In the genomic region with DNA sequence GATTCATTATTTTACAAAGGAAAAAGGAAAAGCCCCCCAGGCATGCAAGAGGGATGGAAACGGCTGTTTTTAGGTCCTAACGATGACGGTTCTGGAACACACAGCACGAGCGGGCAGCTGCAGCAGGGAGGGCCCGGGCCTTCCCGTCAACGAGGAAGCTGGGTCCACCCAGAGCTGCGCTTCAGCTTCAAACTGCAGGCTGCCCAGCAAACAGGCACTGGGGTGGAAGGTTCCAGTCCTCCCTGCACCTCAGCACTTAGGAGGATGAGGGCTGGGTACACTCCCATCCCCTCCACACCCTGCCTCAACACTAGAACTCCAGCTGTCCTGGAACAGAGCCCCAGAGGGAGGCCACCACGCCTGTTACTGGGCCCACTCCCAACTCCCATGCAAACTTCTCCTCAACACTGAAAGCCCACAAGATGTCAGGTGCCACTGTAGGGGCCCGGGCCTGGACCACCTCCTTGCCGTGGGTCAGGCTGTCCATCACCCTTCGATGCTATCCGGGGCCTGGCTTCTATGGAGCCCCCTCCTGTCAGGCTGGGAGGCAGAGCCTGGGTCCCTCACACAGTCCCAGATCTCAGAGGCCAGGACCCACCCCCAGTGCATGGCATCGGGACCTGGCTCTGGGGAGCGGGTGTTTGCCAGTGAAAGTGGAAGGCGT, we compare ENCODE assay signal across 1 cellular context.
TF ChIP-seq lines count a peak whose summit lies in the region.

No MANE protein-coding gene starts in this region.

TF ChIP-seq in IMR-90, 13 proteins besides CTCF, POLR2A, EP300 and RAD21:
- TF ChIP-seq NFE2L2 (IDR thresholded peaks at IDR 0.05; ENCODE audit: low read depth, low read length) (no peak), MAFK (IDR thresholded peaks at IDR 0.05; ENCODE audit: low read depth, low read length) (no peak), MAZ (IDR thresholded peaks at IDR 0.05; ENCODE audit: borderline replicate concordance, low read depth, low read length) (no peak), CEBPB (IDR thresholded peaks at IDR 0.05; ENCODE audit: low read depth, low read length) (no peak), BHLHE40 (IDR thresholded peaks at IDR 0.05; ENCODE audit: low read depth, low read length) (no peak), FOS (IDR thresholded peaks at IDR 0.05; ENCODE audit: low read depth, low read length) (no peak), RFX5 (IDR thresholded peaks at IDR 0.05; ENCODE audit: low read depth, low read length) (no peak), CHD1 (IDR thresholded peaks at IDR 0.05; ENCODE audit: low read depth, low read length) (no peak), MXI1 (IDR thresholded peaks at IDR 0.05; ENCODE audit: borderline replicate concordance, low read depth, low read length) (no peak), RCOR1 (IDR thresholded peaks at IDR 0.05; ENCODE audit: insufficient replicate concordance, low read length) (no peak), SMC3 (IDR thresholded peaks at IDR 0.05; ENCODE audit: low read depth, low read length) (no peak)
- TF ChIP-seq, protein P1, sequence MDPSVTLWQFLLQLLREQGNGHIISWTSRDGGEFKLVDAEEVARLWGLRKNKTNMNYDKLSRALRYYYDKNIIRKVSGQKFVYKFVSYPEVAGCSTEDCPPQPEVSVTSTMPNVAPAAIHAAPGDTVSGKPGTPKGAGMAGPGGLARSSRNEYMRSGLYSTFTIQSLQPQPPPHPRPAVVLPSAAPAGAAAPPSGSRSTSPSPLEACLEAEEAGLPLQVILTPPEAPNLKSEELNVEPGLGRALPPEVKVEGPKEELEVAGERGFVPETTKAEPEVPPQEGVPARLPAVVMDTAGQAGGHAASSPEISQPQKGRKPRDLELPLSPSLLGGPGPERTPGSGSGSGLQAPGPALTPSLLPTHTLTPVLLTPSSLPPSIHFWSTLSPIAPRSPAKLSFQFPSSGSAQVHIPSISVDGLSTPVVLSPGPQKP (IDR thresholded peaks at IDR 0.05; ENCODE audit: borderline replicate concordance, low read depth, low read length) = no peak
- TF ChIP-seq, protein P2, sequence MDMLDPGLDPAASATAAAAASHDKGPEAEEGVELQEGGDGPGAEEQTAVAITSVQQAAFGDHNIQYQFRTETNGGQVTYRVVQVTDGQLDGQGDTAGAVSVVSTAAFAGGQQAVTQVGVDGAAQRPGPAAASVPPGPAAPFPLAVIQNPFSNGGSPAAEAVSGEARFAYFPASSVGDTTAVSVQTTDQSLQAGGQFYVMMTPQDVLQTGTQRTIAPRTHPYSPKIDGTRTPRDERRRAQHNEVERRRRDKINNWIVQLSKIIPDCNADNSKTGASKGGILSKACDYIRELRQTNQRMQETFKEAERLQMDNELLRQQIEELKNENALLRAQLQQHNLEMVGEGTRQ (IDR thresholded peaks at IDR 0.05; ENCODE audit: low read depth, low read length) = no peak
